In the genomic region with DNA sequence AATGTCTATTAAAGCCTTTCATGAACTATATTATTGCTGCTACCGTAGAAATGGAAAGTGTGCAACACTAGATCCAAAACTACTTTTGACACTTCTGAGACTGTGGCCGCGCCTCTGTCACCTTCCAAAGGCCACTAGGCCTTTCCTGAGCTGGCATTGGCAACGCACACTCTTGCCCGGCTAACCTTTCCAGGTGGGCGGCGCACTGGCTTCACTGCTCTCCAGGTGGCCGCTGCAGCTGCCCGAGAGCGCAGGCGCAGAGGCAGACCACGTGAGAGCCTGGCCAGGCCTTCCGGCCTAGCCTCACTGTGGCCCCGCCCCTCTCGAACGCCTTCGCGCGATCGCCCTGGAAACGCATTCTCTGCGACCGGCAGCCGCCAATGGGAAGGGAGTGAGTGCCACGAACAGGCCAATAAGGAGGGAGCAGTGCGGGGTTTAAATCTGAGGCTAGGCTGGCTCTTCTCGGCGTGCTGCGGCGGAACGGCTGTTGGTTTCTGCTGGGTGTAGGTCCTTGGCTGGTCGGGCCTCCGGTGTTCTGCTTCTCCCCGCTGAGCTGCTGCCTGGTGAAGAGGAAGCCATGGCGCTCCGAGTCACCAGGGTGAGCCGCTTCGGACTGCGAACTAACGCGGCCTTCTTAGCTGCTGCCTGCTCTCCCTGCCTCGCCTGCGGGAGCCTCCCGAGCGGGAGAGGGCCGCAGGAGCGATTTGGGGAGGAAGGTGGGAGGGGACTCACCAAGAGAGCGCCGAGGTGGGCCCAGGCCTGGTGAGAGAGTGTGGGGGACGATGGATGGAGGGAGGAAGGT, we compare ENCODE assay signal across 1 cellular context.
TF ChIP-seq lines count a peak whose summit lies in the region.

A gene (plus strand): TSS at position 465 of the 802 bp plus-strand sequence. CDS start 113 bp downstream, at position 578.

TF ChIP-seq in GM12878, 131 proteins besides CTCF, POLR2A, EP300 and RAD21 (continued from another document):
- TF ChIP-seq, protein P1, sequence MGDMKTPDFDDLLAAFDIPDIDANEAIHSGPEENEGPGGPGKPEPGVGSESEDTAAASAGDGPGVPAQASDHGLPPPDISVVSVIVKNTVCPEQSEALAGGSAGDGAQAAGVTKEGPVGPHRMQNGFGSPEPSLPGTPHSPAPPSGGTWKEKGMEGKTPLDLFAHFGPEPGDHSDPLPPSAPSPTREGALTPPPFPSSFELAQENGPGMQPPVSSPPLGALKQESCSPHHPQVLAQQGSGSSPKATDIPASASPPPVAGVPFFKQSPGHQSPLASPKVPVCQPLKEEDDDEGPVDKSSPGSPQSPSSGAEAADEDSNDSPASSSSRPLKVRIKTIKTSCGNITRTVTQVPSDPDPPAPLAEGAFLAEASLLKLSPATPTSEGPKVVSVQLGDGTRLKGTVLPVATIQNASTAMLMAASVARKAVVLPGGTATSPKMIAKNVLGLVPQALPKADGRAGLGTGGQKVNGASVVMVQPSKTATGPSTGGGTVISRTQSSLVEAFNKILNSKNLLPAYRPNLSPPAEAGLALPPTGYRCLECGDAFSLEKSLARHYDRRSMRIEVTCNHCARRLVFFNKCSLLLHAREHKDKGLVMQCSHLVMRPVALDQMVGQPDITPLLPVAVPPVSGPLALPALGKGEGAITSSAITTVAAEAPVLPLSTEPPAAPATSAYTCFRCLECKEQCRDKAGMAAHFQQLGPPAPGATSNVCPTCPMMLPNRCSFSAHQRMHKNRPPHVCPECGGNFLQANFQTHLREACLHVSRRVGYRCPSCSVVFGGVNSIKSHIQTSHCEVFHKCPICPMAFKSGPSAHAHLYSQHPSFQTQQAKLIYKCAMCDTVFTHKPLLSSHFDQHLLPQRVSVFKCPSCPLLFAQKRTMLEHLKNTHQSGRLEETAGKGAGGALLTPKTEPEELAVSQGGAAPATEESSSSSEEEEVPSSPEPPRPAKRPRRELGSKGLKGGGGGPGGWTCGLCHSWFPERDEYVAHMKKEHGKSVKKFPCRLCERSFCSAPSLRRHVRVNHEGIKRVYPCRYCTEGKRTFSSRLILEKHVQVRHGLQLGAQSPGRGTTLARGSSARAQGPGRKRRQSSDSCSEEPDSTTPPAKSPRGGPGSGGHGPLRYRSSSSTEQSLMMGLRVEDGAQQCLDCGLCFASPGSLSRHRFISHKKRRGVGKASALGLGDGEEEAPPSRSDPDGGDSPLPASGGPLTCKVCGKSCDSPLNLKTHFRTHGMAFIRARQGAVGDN (IDR thresholded peaks at IDR 0.05), result peak; percentile 92
- TF ChIP-seq HDAC6 (IDR thresholded peaks at IDR 0.05; ENCODE audit: unreplicated experiment), result no peak
- TF ChIP-seq ESRRA (IDR thresholded peaks at IDR 0.05; ENCODE audit: low read length), result 0 out of 2 replicates have a peak, but pooled peaks have one; percentile 29
- peak; percentile 31; the same call in 1 of the 2 replicates for TF ChIP-seq NFYA (IDR thresholded peaks at IDR 0.05; ENCODE audit: borderline replicate concordance, low read depth, low read length)
- no peak for TF ChIP-seq CEBPB (IDR thresholded peaks at IDR 0.05; ENCODE audit: borderline replicate concordance in 1 of 2, low read depth in 2 of 2, low read length in 2 of 2)
- no peak for TF ChIP-seq RBBP5 (conservative IDR thresholded peaks at IDR 0.05)
- no peak for TF ChIP-seq RCOR1 (conservative IDR thresholded peaks at IDR 0.05; ENCODE audit: low read depth, low read length)
- no peak for TF ChIP-seq ZBED1 (IDR thresholded peaks at IDR 0.05; ENCODE audit: borderline replicate concordance)
- TF ChIP-seq TBL1XR1 (IDR thresholded peaks at IDR 0.05; ENCODE audit: low read depth, low read length), result no peak
- no peak for TF ChIP-seq ZZZ3 (IDR thresholded peaks at IDR 0.05; ENCODE audit: control insufficient read depth, insufficient read length, low read depth)
- TF ChIP-seq, protein P2, sequence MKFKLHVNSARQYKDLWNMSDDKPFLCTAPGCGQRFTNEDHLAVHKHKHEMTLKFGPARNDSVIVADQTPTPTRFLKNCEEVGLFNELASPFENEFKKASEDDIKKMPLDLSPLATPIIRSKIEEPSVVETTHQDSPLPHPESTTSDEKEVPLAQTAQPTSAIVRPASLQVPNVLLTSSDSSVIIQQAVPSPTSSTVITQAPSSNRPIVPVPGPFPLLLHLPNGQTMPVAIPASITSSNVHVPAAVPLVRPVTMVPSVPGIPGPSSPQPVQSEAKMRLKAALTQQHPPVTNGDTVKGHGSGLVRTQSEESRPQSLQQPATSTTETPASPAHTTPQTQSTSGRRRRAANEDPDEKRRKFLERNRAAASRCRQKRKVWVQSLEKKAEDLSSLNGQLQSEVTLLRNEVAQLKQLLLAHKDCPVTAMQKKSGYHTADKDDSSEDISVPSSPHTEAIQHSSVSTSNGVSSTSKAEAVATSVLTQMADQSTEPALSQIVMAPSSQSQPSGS (IDR thresholded peaks at IDR 0.05; ENCODE audit: low read length), result no peak
- TF ChIP-seq HDAC2 (IDR thresholded peaks at IDR 0.05), result no peak
- TF ChIP-seq TCF3 (IDR thresholded peaks at IDR 0.05; ENCODE audit: borderline replicate concordance, insufficient read depth, low read depth, low read length), result 0 out of 2 replicates have a peak, but pooled peaks have one; percentile 24
- TF ChIP-seq NBN (IDR thresholded peaks at IDR 0.05), result peak; percentile 49; the same call in 1 of the 2 replicates
- 0 out of 2 replicates have a peak, but pooled peaks have one; percentile 45 for TF ChIP-seq IKZF1 (conservative IDR thresholded peaks at IDR 0.05)
- TF ChIP-seq, protein P3, sequence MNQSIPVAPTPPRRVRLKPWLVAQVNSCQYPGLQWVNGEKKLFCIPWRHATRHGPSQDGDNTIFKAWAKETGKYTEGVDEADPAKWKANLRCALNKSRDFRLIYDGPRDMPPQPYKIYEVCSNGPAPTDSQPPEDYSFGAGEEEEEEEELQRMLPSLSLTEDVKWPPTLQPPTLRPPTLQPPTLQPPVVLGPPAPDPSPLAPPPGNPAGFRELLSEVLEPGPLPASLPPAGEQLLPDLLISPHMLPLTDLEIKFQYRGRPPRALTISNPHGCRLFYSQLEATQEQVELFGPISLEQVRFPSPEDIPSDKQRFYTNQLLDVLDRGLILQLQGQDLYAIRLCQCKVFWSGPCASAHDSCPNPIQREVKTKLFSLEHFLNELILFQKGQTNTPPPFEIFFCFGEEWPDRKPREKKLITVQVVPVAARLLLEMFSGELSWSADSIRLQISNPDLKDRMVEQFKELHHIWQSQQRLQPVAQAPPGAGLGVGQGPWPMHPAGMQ (IDR thresholded peaks at IDR 0.05; ENCODE audit: borderline replicate concordance), result no peak
- no peak for TF ChIP-seq STAT1 (conservative IDR thresholded peaks at IDR 0.05)
- peak; percentile 34; the same call in 1 of the 2 replicates for TF ChIP-seq TAF1 (IDR thresholded peaks at IDR 0.05; ENCODE audit: borderline replicate concordance, low read depth, low read length)
- peak; percentile 83; the same call in 1 of the 2 replicates for TF ChIP-seq BMI1 (IDR thresholded peaks at IDR 0.05; ENCODE audit: borderline replicate concordance)
